Comparison of ENCODE assay signal across 21 cellular contexts in the genomic region with DNA sequence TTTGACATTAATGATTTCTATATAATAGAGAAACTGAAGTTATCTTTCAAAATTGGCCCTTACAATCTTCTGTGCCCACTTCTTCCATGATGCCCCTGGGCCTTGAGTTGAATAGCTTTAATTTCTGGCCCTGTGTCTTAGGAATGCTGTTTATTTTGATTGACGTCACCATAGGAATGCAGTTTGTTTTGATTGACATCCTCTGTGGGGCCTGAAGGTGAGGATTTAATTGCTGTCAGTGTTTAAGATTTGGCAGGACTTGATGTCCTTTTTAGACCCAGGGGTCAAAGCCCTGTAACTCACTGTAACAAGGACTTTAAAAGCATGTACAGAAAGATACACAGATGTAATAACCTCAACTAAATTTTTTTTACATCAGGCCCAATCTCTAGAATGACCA.
"Had no signal": no experiment of that assay in that cellular context is flagged by ENCODE, and none has a peak within 500 bp of the region (broad histone marks: within the 10 kb centered on the region; RNA-seq: fewer than 3 reads in every experiment).

No MANE protein-coding gene starts in this region.

- DNase-seq: activated CD4-positive, alpha-beta T cell treated with anti-CD3 and anti-CD28 coated beads, Interleukin-2, amount 50 U/mL, for 1 hour; activated CD4-positive, CD25-positive, alpha-beta regulatory T cell treated with anti-CD3 and anti-CD28 coated beads, Interleukin-2, amount 50 U/mL, for 72 hours; activated CD8-positive, alpha-beta T cell treated with anti-CD3 and anti-CD28 coated beads, Interleukin-2, amount 10 ng/mL, durations not matched to agents 7 days and 5 days; activated naive CD8-positive, alpha-beta T cell treated with anti-CD3 and anti-CD28 coated beads for 36 hours; amniotic stem cell; cerebellar nuclear complex; endodermal cell; heart right ventricle; lower lobe of right lung; mesendoderm; naive B cell; nucleus accumbens; spleen; stimulated activated CD4-positive, alpha-beta T cell treated with anti-CD3 and anti-CD28 coated beads, Interleukin-4, amount 100 ng/mL, for 1 hour; stimulated activated naive CD4-positive, alpha-beta T cell; T-helper 1 cell; testis; upper lobe of left lung; WERI-Rb-1 had no signal

- H3K36me3 Mint-ChIP-seq: activated naive CD8-positive, alpha-beta T cell treated with anti-CD3 and anti-CD28 coated beads for 36 hours; naive B cell had no signal

- H3K4me3 Mint-ChIP-seq: activated CD8-positive, alpha-beta T cell treated with anti-CD3 and anti-CD28 coated beads, Interleukin-2, amount 10 ng/mL, durations not matched to agents 7 days and 5 days; activated naive CD8-positive, alpha-beta T cell treated with anti-CD3 and anti-CD28 coated beads for 36 hours; activated T-helper 17 cell treated with anti-CD3 and anti-CD28 coated beads, Interleukin-2, amount 50 U/mL, for 72 hours; endodermal cell; naive B cell had no signal

- H3K9me3 Mint-ChIP-seq: activated naive CD8-positive, alpha-beta T cell treated with anti-CD3 and anti-CD28 coated beads for 36 hours; activated T-helper 17 cell treated with anti-CD3 and anti-CD28 coated beads, Interleukin-2, amount 50 U/mL, for 72 hours had no signal

- ATAC-seq: activated CD8-positive, alpha-beta T cell treated with anti-CD3 and anti-CD28 coated beads, Interleukin-2, amount 10 ng/mL, durations not matched to agents 7 days and 5 days; activated T-helper 17 cell treated with anti-CD3 and anti-CD28 coated beads, Interleukin-2, amount 50 U/mL, for 72 hours; left lobe of liver; lower lobe of right lung had no signal

- H3K27me3 Mint-ChIP-seq: activated T-helper 17 cell treated with anti-CD3 and anti-CD28 coated beads, Interleukin-2, amount 50 U/mL, for 72 hours had no signal

- H3K27ac Mint-ChIP-seq: activated CD8-positive, alpha-beta T cell treated with anti-CD3 and anti-CD28 coated beads, Interleukin-2, amount 10 ng/mL, durations not matched to agents 7 days and 5 days; activated naive CD8-positive, alpha-beta T cell treated with anti-CD3 and anti-CD28 coated beads for 36 hours; activated T-helper 17 cell treated with anti-CD3 and anti-CD28 coated beads, Interleukin-2, amount 50 U/mL, for 72 hours; endodermal cell; naive B cell had no signal

- H3K4me1 Mint-ChIP-seq: activated naive CD8-positive, alpha-beta T cell treated with anti-CD3 and anti-CD28 coated beads for 36 hours; activated T-helper 17 cell treated with anti-CD3 and anti-CD28 coated beads, Interleukin-2, amount 50 U/mL, for 72 hours; naive B cell had no signal
